8 cellular contexts compared by ENCODE assay signal in the genomic region with DNA sequence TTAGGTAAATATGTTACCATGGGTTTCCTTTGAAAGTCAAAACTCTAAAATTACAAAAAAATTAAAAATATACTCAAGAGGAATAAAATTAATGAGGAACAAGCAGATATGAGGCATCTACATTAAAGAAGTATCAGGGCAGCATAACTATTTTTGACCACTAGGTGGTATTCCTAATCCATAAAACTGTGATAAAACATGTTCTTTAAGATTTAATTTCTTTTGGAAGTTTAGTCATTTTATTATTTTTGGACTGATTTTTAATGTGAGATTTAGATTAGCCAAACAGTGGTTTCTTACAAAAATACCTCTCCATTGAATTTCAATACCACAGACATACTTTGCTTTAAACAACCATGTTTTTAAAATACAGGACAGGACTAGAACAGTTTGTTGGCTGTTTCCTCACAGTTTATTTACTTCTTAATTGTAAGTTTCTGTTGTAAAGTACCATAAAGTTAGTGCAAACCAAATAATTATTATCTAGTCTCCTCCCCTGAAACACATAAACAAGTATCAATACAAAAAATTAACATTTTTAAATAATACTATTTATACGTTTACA. TPM values are rescaled to one million over a fixed set of nuclear protein-coding genes. Genes with fewer than 3 reads are reported as not detected.
A peak's percentile ranks its signal among the peaks of the same experiment; 100 is the strongest.
DNase-seq lines count a peak whose midpoint lies in the region; ATAC-seq and TF ChIP-seq lines count a peak whose summit lies in the region.

No MANE protein-coding gene starts in this region.

- H3K4me1 ChIP-seq in GM23248 (ENCODE audit: insufficient read depth), result no peaks in the 10 kb centered on the region
- H3K4me1 ChIP-seq in Peyer's patch, result no peaks in the 10 kb centered on the region
- no peaks in the 10 kb centered on the region for H3K4me1 ChIP-seq in transverse colon

- H3F3A ChIP-seq in GM23248 (ENCODE audit: insufficient read depth), result no peaks in the 10 kb centered on the region

- no peak overlapping the region for H3K9ac ChIP-seq in GM23248

- no peaks in the 10 kb centered on the region for H3K79me2 ChIP-seq in GM23248 (ENCODE audit: insufficient read depth)

- TF ChIP-seq CTCF in AG09319 (IDR thresholded peaks at IDR 0.05; ENCODE audit: low read depth, low read length), result peak; percentile 57
- TF ChIP-seq CTCF in Peyer's patch (IDR thresholded peaks at IDR 0.05), result peak in 5 of 6 experiments; percentile 18 to 49 (median 43)
- peak; percentile 20 for TF ChIP-seq CTCF in foreskin fibroblast (IDR thresholded peaks at IDR 0.05; ENCODE audit: low read depth, low read length)
- peak; percentile 43 to 64 (median 51) for TF ChIP-seq CTCF in transverse colon (IDR thresholded peaks at IDR 0.05)

- DNase-seq in AG09319 (ENCODE audit: extremely low read depth, low read depth) (no peak), GM23248 (peak; percentile 44), Peyer's patch (no peak), foreskin fibroblast (peak; percentile 8 to 59), transverse colon (no peak), GOT3 (lab: John Stamatoyannopoulos, UW) (no peak), UCSD-AML1 (lab: John Stamatoyannopoulos, UW; ENCODE audit: unreplicated experiment) (no peak)

- no peak for ATAC-seq in HG02571 (IDR thresholded peaks at IDR 0.05; ENCODE audit: unreplicated experiment)

- H3K9me3 ChIP-seq in GM23248 (ENCODE audit: low read depth) (no peaks in the 10 kb centered on the region), Peyer's patch (no peaks in the 10 kb centered on the region), transverse colon (no peaks in the 10 kb centered on the region)

- WGBS in GM23248 (ENCODE audit: low coverage in 1 of 2, low lambda C conversion rate in 2 of 2, missing lambda C conversion rate in 2 of 2), 2 experiments, result 45 to 46% methylated on average over 1 of the region's 1 CpG
- 74 to 78% methylated on average over 1 of the region's 1 CpG for WGBS in transverse colon (ENCODE audit: low coverage in 1 of 2), 2 donors

- H3K27ac ChIP-seq in GM23248, result no peak overlapping the region
- no peak overlapping the region for H3K27ac ChIP-seq in Peyer's patch
- no peak overlapping the region for H3K27ac ChIP-seq in transverse colon

- H3K4me2 ChIP-seq in GM23248 (ENCODE audit: unreplicated experiment), result no peak overlapping the region

- TF ChIP-seq POLR2A in Peyer's patch (IDR thresholded peaks at IDR 0.05) (no peak), transverse colon (IDR thresholded peaks at IDR 0.05) (no peak)

- H4K20me1 ChIP-seq in GM23248 (ENCODE audit: insufficient read depth), result no peaks in the 10 kb centered on the region

- intact Hi-C loops in transverse colon (cut with DNase I; ENCODE audit: low total_unique reads), result no loop called here

- H3K9me2 ChIP-seq in GM23248 (ENCODE audit: insufficient read depth), result no peaks in the 10 kb centered on the region

- in situ Hi-C loops in GM23248 (cut with MboI), result loop anchor here (25.0 kb wide), 1 partner anchor 837 kb away; no protein-coding TSS in a partner anchor
- in situ Hi-C loops in transverse colon (cut with MboI; ENCODE audit: low pct_ligation_motif_present in 1 of 4, low pct_unique_long_range_greater_than_20kb in 1 of 4, low sequenced_read_pairs in 3 of 4), result no loop called here

- no peaks in the 10 kb centered on the region for H3K27me3 ChIP-seq in GM23248 (replicated peaks; ENCODE audit: insufficient read depth)
- H3K27me3 ChIP-seq in Peyer's patch, result no peaks in the 10 kb centered on the region
- H3K27me3 ChIP-seq in transverse colon, result no peaks in the 10 kb centered on the region

- H3K4me3 ChIP-seq in GM23248, result no peak overlapping the region
- H3K4me3 ChIP-seq in Peyer's patch, result no peak overlapping the region
- H3K4me3 ChIP-seq in foreskin fibroblast (ENCODE audit: low read depth in 1 of 2, low read length in 2 of 2), result no peak overlapping the region
- H3K4me3 ChIP-seq in transverse colon, result no peak overlapping the region

- no peaks in the 10 kb centered on the region for H3K36me3 ChIP-seq in GM23248 (ENCODE audit: low read depth)
- H3K36me3 ChIP-seq in Peyer's patch, result no peaks in the 10 kb centered on the region
- no peaks in the 10 kb centered on the region for H3K36me3 ChIP-seq in transverse colon

- H2AFZ ChIP-seq in GM23248, result no peak overlapping the region

- TF ChIP-seq EP300 in transverse colon (IDR thresholded peaks at IDR 0.05; ENCODE audit: low read depth), result no peak

RNA-seq across cellular contexts. Expression of a gene that starts 49.8 kb away (rescaled TPM):
- total RNA-seq in GM23248 (2014; rRNA removed; shearing (Covaris generic)), result not detected in 2 replicates
- polyA plus RNA-seq in GM23248 (2016; fragmentation: Nextera tagmentation; extraction: Ambion mirVana), result not detected in 2 replicates
- total RNA-seq in Peyer's patch, result 100 to 1,000 TPM in 1 of 4 donors, 10 to 100 TPM in 2, not detected in 1; 35.4 to 241 (median 72.8) TPM
- total RNA-seq in transverse colon, result not detected

Comparison
In these comparisons a context has a peak if more than half of its experiments do, and no peak if none do; other contexts are left out.
1. DNase-seq: peak in GM23248 (single experiment) and foreskin fibroblast (2 of 2); none in AG09319 (single experiment), Peyer's patch (0 of 3), transverse colon (single experiment), GOT3 (single experiment) and UCSD-AML1 (single experiment).
2. Peak in every context shown above with its lines, with median percentiles within 50 percentile points of each other: CTCF ChIP-seq.